38 cellular contexts compared by ENCODE assay signal in genomic region chr2:165891943-165892342, GRCh38.
"Had no signal": no experiment of that assay in that cellular context is flagged by ENCODE, and none has a peak within 500 bp of the region (broad histone marks: within the 10 kb centered on the region; RNA-seq: fewer than 3 reads in every experiment).

No MANE protein-coding gene starts in this region.

- H3K9me3 Mint-ChIP-seq: activated B cell treated with CpG ODN at 0.5 μM for 24 hours; activated CD4-positive, alpha-beta memory T cell treated with anti-CD3 and anti-CD28 coated beads for 36 hours; activated naive CD4-positive, alpha-beta T cell treated with anti-CD3 and anti-CD28 coated beads for 36 hours; activated naive CD4-positive, alpha-beta T cell treated with anti-CD3 and anti-CD28 coated beads, Interleukin-2, amount 50 U/mL, for 72 hours; activated T-cell treated with anti-CD3 and anti-CD28 coated beads, Interleukin-2, amount 50 U/mL, for 4 hours; activated T-helper 1 cell treated with anti-CD3 and anti-CD28 coated beads, Interleukin-12 subunit alpha, Interleukin-12 subunit beta, Interleukin-2, Interleukin-4 antibody, amounts not matched to agents 30 ng/mL and 10 ng/mL and 1 ng/mL, durations not matched to agents 14 hours and 24 hours and 36 hours; brain had no signal

- H3K27ac ChIP-seq: adrenal gland, PC-9, RWPE1, VCaP had no signal

- H2AFZ ChIP-seq: PC-9 had no signal

- FAIRE-seq: RCC 7860 had no signal

- H3K9me3 ChIP-seq: adrenal gland had no signal

- H3K27me3 ChIP-seq: adrenal gland had no signal

- H3K4me2 ChIP-seq: PC-9 had no signal

- ATAC-seq: activated naive CD4-positive, alpha-beta T cell treated with anti-CD3 and anti-CD28 coated beads, Interleukin-2, amount 50 U/mL, for 72 hours; activated T-cell treated with anti-CD3 and anti-CD28 coated beads, Interleukin-2, amount 50 U/mL, for 4 hours; Right ventricle myocardium inferior had no signal

- H3K4me3 Mint-ChIP-seq: activated B cell treated with CpG ODN at 0.5 μM for 24 hours; activated CD4-positive, alpha-beta memory T cell treated with anti-CD3 and anti-CD28 coated beads for 36 hours; activated naive CD4-positive, alpha-beta T cell treated with anti-CD3 and anti-CD28 coated beads for 36 hours; activated T-cell treated with anti-CD3 and anti-CD28 coated beads, Interleukin-2, amount 50 U/mL, for 4 hours; activated T-helper 1 cell treated with anti-CD3 and anti-CD28 coated beads, Interleukin-12 subunit alpha, Interleukin-12 subunit beta, Interleukin-2, Interleukin-4 antibody, amounts not matched to agents 30 ng/mL and 10 ng/mL and 1 ng/mL, durations not matched to agents 14 hours and 24 hours and 36 hours; brain had no signal

- DNase-seq: activated B cell treated with CpG ODN at 0.5 μM for 24 hours; activated CD4-positive, alpha-beta memory T cell treated with anti-CD3 and anti-CD28 coated beads for 36 hours; activated CD4-positive, alpha-beta T cell treated with anti-CD3 and anti-CD28 coated beads for 4 hours; activated CD4-positive, alpha-beta T cell treated with anti-CD3 and anti-CD28 coated beads, Interleukin-2, amount 50 U/mL, for 1 hour; activated CD4-positive, CD25-positive, alpha-beta regulatory T cell treated with anti-CD3 and anti-CD28 coated beads, Interleukin-2, amount 50 U/mL, for 72 hours; activated CD8-positive, alpha-beta memory T cell treated with anti-CD3 and anti-CD28 coated beads, Interleukin-2, amount 50 U/mL, for 4 hours; activated gamma-delta T cell treated with Interleukin-2 at 50 U/mL for 16 hours; activated naive CD4-positive, alpha-beta T cell treated with anti-CD3 and anti-CD28 coated beads for 36 hours; activated T-cell treated with anti-CD3 and anti-CD28 coated beads for 4 hours; activated T-cell treated with anti-CD3 and anti-CD28 coated beads, Interleukin-2, amount 50 U/mL, for 4 hours; adrenal gland; anterior cingulate cortex; central memory CD4-positive, alpha-beta T cell; Kasumi-1; MM.1S; NCI-H1092; NCI-H146; NCI-H187; NCI-H2029 treated with DMSO at 0.1 percent for 48 hours; NCI-H2107; NCI-H2171; NCI-H510A; NCI-H526; NCI-H748 treated with DMSO at 0.1 percent for 48 hours; NK-92 treated with Interleukin-12 subunit alpha and Interleukin-12 subunit beta, amount 100 ng/mL, for 24 hours; PC-9; SIG-M5; SW 1271; T-helper 1 cell; T-helper 2 cell; T-helper 9 cell had no signal

- H3K4me3 ChIP-seq: adrenal gland, PC-9 had no signal

- H3K27ac Mint-ChIP-seq: activated B cell treated with CpG ODN at 0.5 μM for 24 hours; activated CD4-positive, alpha-beta memory T cell treated with anti-CD3 and anti-CD28 coated beads for 36 hours; activated naive CD4-positive, alpha-beta T cell treated with anti-CD3 and anti-CD28 coated beads for 36 hours; activated naive CD4-positive, alpha-beta T cell treated with anti-CD3 and anti-CD28 coated beads, Interleukin-2, amount 50 U/mL, for 72 hours; activated T-helper 1 cell treated with anti-CD3 and anti-CD28 coated beads, Interleukin-12 subunit alpha, Interleukin-12 subunit beta, Interleukin-2, Interleukin-4 antibody, amounts not matched to agents 30 ng/mL and 10 ng/mL and 1 ng/mL, durations not matched to agents 14 hours and 24 hours and 36 hours; brain had no signal

- H3K27me3 Mint-ChIP-seq: activated B cell treated with CpG ODN at 0.5 μM for 24 hours; activated CD4-positive, alpha-beta memory T cell treated with anti-CD3 and anti-CD28 coated beads for 36 hours; brain had no signal

- H3K4me1 ChIP-seq: adrenal gland had no signal
